25 cellular contexts compared by ENCODE assay signal in the genomic region with DNA sequence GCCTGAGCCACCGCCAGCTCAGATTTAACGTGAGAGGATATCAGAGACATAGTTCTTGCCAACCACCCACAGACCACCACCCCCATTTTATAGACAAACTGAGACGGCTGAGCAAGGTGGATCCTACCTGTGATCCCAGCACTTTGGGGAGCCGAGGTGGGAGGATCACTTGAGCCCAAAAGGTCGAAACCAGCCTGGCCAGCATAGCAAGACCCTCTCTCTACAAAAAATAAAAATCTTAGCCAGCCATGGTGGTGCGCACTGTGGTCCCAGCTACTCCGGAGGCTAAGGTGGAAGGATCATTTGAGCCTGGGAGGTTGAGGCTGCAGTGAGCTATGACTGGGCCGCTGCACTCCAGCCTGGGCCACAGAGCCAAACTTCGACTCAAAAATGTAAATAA. TPM values are rescaled to one million over a fixed set of nuclear protein-coding genes. Genes with fewer than 3 reads are reported as not detected.
DNase-seq lines count a peak whose midpoint lies in the region; ATAC-seq and TF ChIP-seq lines count a peak whose summit lies in the region.
"Had no signal": no experiment of that assay in that cellular context is flagged by ENCODE, and none has a peak within 500 bp of the region (broad histone marks: within the 10 kb centered on the region; RNA-seq: fewer than 3 reads in every experiment).

No MANE protein-coding gene starts in this region.

- H3K9me3 Mint-ChIP-seq in stimulated activated naive CD8-positive, alpha-beta T cell treated with anti-CD3 and anti-CD28 coated beads, Interleukin-15, Interleukin-2, amounts not matched to agents 100 ng/mL and 50 ng/mL, for 24 hours: no peaks in the 10 kb centered on the region
- H3K9me3 Mint-ChIP-seq in stimulated activated naive CD8-positive, alpha-beta T cell treated with anti-CD3 and anti-CD28 coated beads, Interleukin-15, amount 100 ng/mL, for 72 hours: no peaks in the 10 kb centered on the region
- no peaks in the 10 kb centered on the region for H3K9me3 Mint-ChIP-seq in activated CD4-positive, alpha-beta memory T cell treated with anti-CD3 and anti-CD28 coated beads for 36 hours
- H3K9me3 Mint-ChIP-seq in endothelial cell (ENCODE audit: unreplicated experiment): no peaks in the 10 kb centered on the region
- H3K9me3 Mint-ChIP-seq: nephron progenitor cell had no signal

- ATAC-seq in stimulated activated naive CD8-positive, alpha-beta T cell treated with anti-CD3 and anti-CD28 coated beads, Interleukin-15, amount 100 ng/mL, for 72 hours: no peak
- ATAC-seq in GM18520 (IDR thresholded peaks at IDR 0.05; ENCODE audit: unreplicated experiment) (no peak), GM18498 (IDR thresholded peaks at IDR 0.05; ENCODE audit: unreplicated experiment) (no peak), GM19023 (IDR thresholded peaks at IDR 0.05; ENCODE audit: unreplicated experiment) (no peak)
- ATAC-seq: stimulated activated naive CD8-positive, alpha-beta T cell treated with anti-CD3 and anti-CD28 coated beads, Interleukin-15, Interleukin-2, amounts not matched to agents 100 U/mL and 50 U/mL, for 24 hours had no signal

- POLR2A ChIA-PET in activated CD4-positive, alpha-beta memory T cell treated with anti-CD3 and anti-CD28 coated beads for 36 hours (lab: Charles Lee): no interaction called here

- peak overlapping the region; percentile 23 for H3K4me3 Mint-ChIP-seq in stimulated activated naive CD8-positive, alpha-beta T cell treated with anti-CD3 and anti-CD28 coated beads, Interleukin-15, Interleukin-2, amounts not matched to agents 100 ng/mL and 50 ng/mL, for 24 hours
- H3K4me3 Mint-ChIP-seq in stimulated activated naive CD8-positive, alpha-beta T cell treated with anti-CD3 and anti-CD28 coated beads, Interleukin-15, amount 100 ng/mL, for 72 hours: peak overlapping the region in 1 of 2 donors; percentile 15
- peak overlapping the region; percentile 26 for H3K4me3 Mint-ChIP-seq in activated CD4-positive, alpha-beta memory T cell treated with anti-CD3 and anti-CD28 coated beads for 36 hours
- H3K4me3 Mint-ChIP-seq in endothelial cell (ENCODE audit: unreplicated experiment): peak overlapping the region; percentile 15
- H3K4me3 Mint-ChIP-seq: CD14-positive monocyte had no signal

- H3K4me1 Mint-ChIP-seq in stimulated activated naive CD8-positive, alpha-beta T cell treated with anti-CD3 and anti-CD28 coated beads, Interleukin-15, Interleukin-2, amounts not matched to agents 100 ng/mL and 50 ng/mL, for 24 hours (ENCODE audit: low read depth): peaks cover 17% of the 10 kb centered on the region
- peaks cover 20% of the 10 kb centered on the region for H3K4me1 Mint-ChIP-seq in stimulated activated naive CD8-positive, alpha-beta T cell treated with anti-CD3 and anti-CD28 coated beads, Interleukin-15, amount 100 ng/mL, for 72 hours
- H3K4me1 Mint-ChIP-seq in activated CD4-positive, alpha-beta memory T cell treated with anti-CD3 and anti-CD28 coated beads for 36 hours (ENCODE audit: low read depth): peaks cover 16% of the 10 kb centered on the region
- H3K4me1 Mint-ChIP-seq in endothelial cell (ENCODE audit: unreplicated experiment): peaks cover 7% of the 10 kb centered on the region

- CTCF ChIA-PET in activated CD4-positive, alpha-beta memory T cell treated with anti-CD3 and anti-CD28 coated beads for 36 hours (lab: Charles Lee): no interaction called here

- TF ChIP-seq CTCF in endothelial cell (IDR thresholded peaks at IDR 0.05; ENCODE audit: unreplicated experiment): no peak

- peaks cover 21% of the 10 kb centered on the region for H3K36me3 Mint-ChIP-seq in stimulated activated naive CD8-positive, alpha-beta T cell treated with anti-CD3 and anti-CD28 coated beads, Interleukin-15, Interleukin-2, amounts not matched to agents 100 ng/mL and 50 ng/mL, for 24 hours (ENCODE audit: low read depth)
- peaks cover 16% of the 10 kb centered on the region for H3K36me3 Mint-ChIP-seq in activated CD4-positive, alpha-beta memory T cell treated with anti-CD3 and anti-CD28 coated beads for 36 hours
- H3K36me3 Mint-ChIP-seq in endothelial cell (ENCODE audit: low read depth, unreplicated experiment): peaks cover 15% of the 10 kb centered on the region

- intact Hi-C loops in activated CD4-positive, alpha-beta memory T cell treated with anti-CD3 and anti-CD28 coated beads for 36 hours (cut with micrococcal nuclease): no loop called here

- no peak overlapping the region for H3K27ac Mint-ChIP-seq in stimulated activated naive CD8-positive, alpha-beta T cell treated with anti-CD3 and anti-CD28 coated beads, Interleukin-15, Interleukin-2, amounts not matched to agents 100 ng/mL and 50 ng/mL, for 24 hours
- H3K27ac Mint-ChIP-seq in stimulated activated naive CD8-positive, alpha-beta T cell treated with anti-CD3 and anti-CD28 coated beads, Interleukin-15, amount 100 ng/mL, for 72 hours: no peak overlapping the region
- no peak overlapping the region for H3K27ac Mint-ChIP-seq in activated CD4-positive, alpha-beta memory T cell treated with anti-CD3 and anti-CD28 coated beads for 36 hours
- H3K27ac Mint-ChIP-seq in endothelial cell (ENCODE audit: unreplicated experiment): no peak overlapping the region
- H3K27ac Mint-ChIP-seq: nephron progenitor cell had no signal

- no peaks in the 10 kb centered on the region for H3K27me3 Mint-ChIP-seq in stimulated activated naive CD8-positive, alpha-beta T cell treated with anti-CD3 and anti-CD28 coated beads, Interleukin-15, Interleukin-2, amounts not matched to agents 100 ng/mL and 50 ng/mL, for 24 hours
- no peaks in the 10 kb centered on the region for H3K27me3 Mint-ChIP-seq in stimulated activated naive CD8-positive, alpha-beta T cell treated with anti-CD3 and anti-CD28 coated beads, Interleukin-15, amount 100 ng/mL, for 72 hours
- peaks cover 4% of the 10 kb centered on the region for H3K27me3 Mint-ChIP-seq in activated CD4-positive, alpha-beta memory T cell treated with anti-CD3 and anti-CD28 coated beads for 36 hours
- H3K27me3 Mint-ChIP-seq in endothelial cell (ENCODE audit: unreplicated experiment): peaks cover 2% of the 10 kb centered on the region

- no peak for DNase-seq in stimulated activated naive CD8-positive, alpha-beta T cell treated with anti-CD3 and anti-CD28 coated beads, Interleukin-15, amount 100 ng/mL, for 72 hours
- DNase-seq in activated CD4-positive, alpha-beta memory T cell treated with anti-CD3 and anti-CD28 coated beads for 36 hours: no peak
- DNase-seq in endothelial cell (ENCODE audit: low spot score) (no peak), Kasumi-1 (lab: John Stamatoyannopoulos, UW) (no peak)
- DNase-seq: brain microvascular endothelial cell; effector CD4-positive, alpha-beta T cell; head of caudate nucleus; mesendoderm; NCI-H146; NCI-H2171 treated with DMSO at 0.1 percent for 48 hours; NCI-H524 treated with DMSO at 0.1 percent for 48 hours; nephron progenitor cell; NK-92 treated with Interleukin-12 subunit alpha and Interleukin-12 subunit beta, amount 100 ng/mL, for 24 hours; PC-9; posterior cingulate gyrus; SHP77 treated with DMSO at 0.1 percent for 48 hours; sigmoid colon; stimulated activated naive CD8-positive, alpha-beta T cell treated with anti-CD3 and anti-CD28 coated beads, Interleukin-15, Interleukin-2, amounts not matched to agents 100 U/mL and 50 U/mL, for 24 hours; SW 1271; thyroid gland had no signal

RNA-seq across cellular contexts. Expression of a gene that starts 30.6 kb away (rescaled TPM):
- 100 to 1,000 TPM; 117 to 119 TPM for total RNA-seq in activated CD4-positive, alpha-beta memory T cell treated with anti-CD3 and anti-CD28 coated beads for 36 hours
- total RNA-seq in endothelial cell (ENCODE audit: unreplicated experiment): 84.0 TPM

RNA-seq across cellular contexts. Expression of a gene that starts 48.2 kb away (rescaled TPM):
- total RNA-seq in activated CD4-positive, alpha-beta memory T cell treated with anti-CD3 and anti-CD28 coated beads for 36 hours: 10 to 100 TPM; 21.0 to 21.1 TPM
- 18.1 TPM for total RNA-seq in endothelial cell (ENCODE audit: unreplicated experiment)

RNA-seq across cellular contexts. Expression of a gene that starts 54.2 kb away (rescaled TPM):
- total RNA-seq in activated CD4-positive, alpha-beta memory T cell treated with anti-CD3 and anti-CD28 coated beads for 36 hours: 100 to 1,000 TPM; 226 to 242 TPM
- 145 TPM for total RNA-seq in endothelial cell (ENCODE audit: unreplicated experiment)
